ENCODE assay signal across 31 cellular contexts in genomic region chr6:147738089-147738488, GRCh38.
"Had no signal": no experiment of that assay in that cellular context is flagged by ENCODE, and none has a peak within 500 bp of the region (broad histone marks: within the 10 kb centered on the region; RNA-seq: fewer than 3 reads in every experiment).

No MANE protein-coding gene starts in this region.

- H3K27me3 ChIP-seq: adrenal gland, esophagus squamous epithelium, stomach, tibial artery had no signal

- H3K4me3 Mint-ChIP-seq: activated naive CD4-positive, alpha-beta T cell treated with anti-CD3 and anti-CD28 coated beads for 36 hours; activated naive CD8-positive, alpha-beta T cell treated with anti-CD3 and anti-CD28 coated beads for 36 hours; activated T-helper 1 cell treated with anti-CD3 and anti-CD28 coated beads, Interleukin-12 subunit alpha, Interleukin-12 subunit beta, Interleukin-2, Interleukin-4 antibody, amounts not matched to agents 30 ng/mL and 10 ng/mL and 1 ng/mL, durations not matched to agents 14 hours and 24 hours and 36 hours; brain; endodermal cell; natural killer cell; stimulated activated naive B cell treated with anti-CD40 and anti-IgM and Interleukin-4, amounts not matched to agents 10 μg/mL and 1 μg/mL and 100 μg/mL, for 72 hours; T-helper 1 cell treated with Interleukin-12 subunit alpha and Interleukin-12 subunit beta and Interleukin-4 antibody, amounts not matched to agents 30 μg/mL and 1 μg/mL, for 36 hours had no signal

- FAIRE-seq: frontal cortex, TTC549 had no signal

- H3K27me3 Mint-ChIP-seq: brain; stimulated activated naive B cell treated with anti-CD40 and anti-IgM and Interleukin-4, amounts not matched to agents 10 μg/mL and 1 μg/mL and 100 μg/mL, for 72 hours had no signal

- H3K9me3 Mint-ChIP-seq: activated naive CD4-positive, alpha-beta T cell treated with anti-CD3 and anti-CD28 coated beads for 36 hours; activated naive CD8-positive, alpha-beta T cell treated with anti-CD3 and anti-CD28 coated beads for 36 hours; activated T-helper 1 cell treated with anti-CD3 and anti-CD28 coated beads, Interleukin-12 subunit alpha, Interleukin-12 subunit beta, Interleukin-2, Interleukin-4 antibody, amounts not matched to agents 30 ng/mL and 10 ng/mL and 1 ng/mL, durations not matched to agents 14 hours and 24 hours and 36 hours; brain; endodermal cell; stimulated activated naive B cell treated with anti-CD40 and anti-IgM and Interleukin-4, amounts not matched to agents 10 μg/mL and 1 μg/mL and 100 μg/mL, for 72 hours; T-helper 1 cell treated with Interleukin-12 subunit alpha and Interleukin-12 subunit beta and Interleukin-4 antibody, amounts not matched to agents 30 μg/mL and 1 μg/mL, for 36 hours had no signal

- H3K27ac Mint-ChIP-seq: activated naive CD4-positive, alpha-beta T cell treated with anti-CD3 and anti-CD28 coated beads for 36 hours; activated naive CD8-positive, alpha-beta T cell treated with anti-CD3 and anti-CD28 coated beads for 36 hours; activated T-helper 1 cell treated with anti-CD3 and anti-CD28 coated beads, Interleukin-12 subunit alpha, Interleukin-12 subunit beta, Interleukin-2, Interleukin-4 antibody, amounts not matched to agents 30 ng/mL and 10 ng/mL and 1 ng/mL, durations not matched to agents 14 hours and 24 hours and 36 hours; endodermal cell; natural killer cell; stimulated activated naive B cell treated with anti-CD40 and anti-IgM and Interleukin-4, amounts not matched to agents 10 μg/mL and 1 μg/mL and 100 μg/mL, for 72 hours; T-helper 1 cell treated with Interleukin-12 subunit alpha and Interleukin-12 subunit beta and Interleukin-4 antibody, amounts not matched to agents 30 μg/mL and 1 μg/mL, for 36 hours had no signal

- H3K4me1 ChIP-seq: adrenal gland, psoas muscle had no signal

- H3K36me3 Mint-ChIP-seq: activated naive CD8-positive, alpha-beta T cell treated with anti-CD3 and anti-CD28 coated beads for 36 hours; brain; natural killer cell; stimulated activated naive B cell treated with anti-CD40 and anti-IgM and Interleukin-4, amounts not matched to agents 10 μg/mL and 1 μg/mL and 100 μg/mL, for 72 hours had no signal

- H3K4me2 ChIP-seq: smooth muscle cell had no signal

- H3K9me3 ChIP-seq: adrenal gland, esophagus squamous epithelium, psoas muscle, stomach, tibial artery had no signal

- H3K27ac ChIP-seq: adrenal gland, esophagus squamous epithelium, psoas muscle, stomach, tibial artery, WERI-Rb-1 had no signal

- H3K4me3 ChIP-seq: adrenal gland, esophagus squamous epithelium, psoas muscle, smooth muscle cell, stomach, tibial artery had no signal

- DNase-seq: activated CD4-positive, alpha-beta T cell treated with anti-CD3 and anti-CD28 coated beads for 48 hours; activated CD4-positive, alpha-beta T cell treated with anti-CD3 and anti-CD28 coated beads, Interleukin-2, amount 50 U/mL, for 48 hours; activated CD8-positive, alpha-beta memory T cell treated with anti-CD3 and anti-CD28 coated beads for 24 hours; activated effector memory CD4-positive, alpha-beta T cell treated with anti-CD3 and anti-CD28 coated beads, Interleukin-2, amount 50 U/mL, for 16 hours; activated naive CD4-positive, alpha-beta T cell treated with anti-CD3 and anti-CD28 coated beads for 36 hours; activated naive CD8-positive, alpha-beta T cell treated with anti-CD3 and anti-CD28 coated beads for 36 hours; activated T-cell treated with anti-CD3 and anti-CD28 coated beads, Interleukin-2, amount 50 U/mL, for 1 hour; adrenal gland; aorta; endodermal cell; esophagus squamous epithelium; hippocampal formation; mesenchymal stem cell; natural killer cell; psoas muscle; stimulated activated CD4-positive, alpha-beta T cell treated with anti-CD3 and anti-CD28 coated beads, Interleukin-1b, Interleukin-23, amount 100 ng/mL, for 48 hours; stimulated activated CD4-positive, alpha-beta T cell treated with anti-CD3 and anti-CD28 coated beads, Interleukin-4, amount 100 ng/mL, for 4 hours; stimulated activated CD8-positive, alpha-beta memory T cell treated with anti-CD3 and anti-CD28 coated beads, Interleukin-4, amount 100 ng/mL, for 48 hours; stimulated activated naive B cell treated with anti-CD40 and anti-IgM and Interleukin-4, amounts not matched to agents 10 μg/mL and 1 μg/mL and 100 μg/mL, for 72 hours; stomach; SW 1271; T-helper 9 cell; tibial artery; WERI-Rb-1 had no signal

- H3K4me1 Mint-ChIP-seq: natural killer cell; stimulated activated naive B cell treated with anti-CD40 and anti-IgM and Interleukin-4, amounts not matched to agents 10 μg/mL and 1 μg/mL and 100 μg/mL, for 72 hours had no signal

- ATAC-seq: activated CD4-positive, CD25-positive, alpha-beta regulatory T cell treated with anti-CD3 and anti-CD28 coated beads, Interleukin-2, amount 50 U/mL, for 24 hours; natural killer cell; psoas muscle; stimulated activated naive B cell treated with anti-CD40 and anti-IgM and Interleukin-4, amounts not matched to agents 10 μg/mL and 1 μg/mL and 100 μg/mL, for 72 hours had no signal

- H3K36me3 ChIP-seq: adrenal gland, esophagus squamous epithelium, stomach, tibial artery, WERI-Rb-1 had no signal
